In the genomic region with DNA sequence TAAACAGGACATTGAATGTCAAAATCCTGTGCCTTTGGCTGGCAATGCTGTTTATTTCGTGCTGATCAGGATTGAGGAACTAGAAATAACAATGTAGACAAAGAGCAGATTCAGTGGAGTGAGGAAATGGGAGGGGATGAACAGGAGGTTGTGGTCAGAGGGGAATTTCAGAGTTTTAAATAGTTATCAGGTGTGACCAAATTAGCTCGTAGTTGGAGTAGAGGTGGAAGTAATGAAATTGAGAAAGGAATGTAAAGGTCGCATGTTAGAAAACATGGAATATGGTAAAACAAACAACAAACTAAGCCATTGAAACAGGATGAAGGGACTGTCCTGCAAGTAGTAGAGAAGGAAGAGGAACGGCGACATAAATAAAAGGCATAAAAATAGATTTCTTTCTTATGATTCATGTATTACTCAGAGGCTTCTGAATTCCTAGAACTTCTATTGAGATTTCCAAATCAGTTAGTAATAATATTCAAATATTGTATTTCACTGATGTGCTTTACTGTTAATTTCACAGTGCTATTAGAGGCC, we compare ENCODE assay signal across 8 cellular contexts.
DNase-seq lines count a peak whose midpoint lies in the region; ATAC-seq and TF ChIP-seq lines count a peak whose summit lies in the region.

No MANE protein-coding gene starts in this region.

- H3K4me3 ChIP-seq in WI38 (ENCODE audit: low read depth, low read length), result peak overlapping the region; percentile 30

- TF ChIP-seq CTCF in WI38 (IDR thresholded peaks at IDR 0.05; ENCODE audit: low read depth, low read length), result no peak

- ATAC-seq in GM18502 (IDR thresholded peaks at IDR 0.05; ENCODE audit: poor library complexity, unreplicated experiment) (peak; percentile 71), HG03108 (IDR thresholded peaks at IDR 0.05; ENCODE audit: unreplicated experiment) (peak; percentile 73), GM19455 (IDR thresholded peaks at IDR 0.05; ENCODE audit: unreplicated experiment) (no peak), GM18873 (IDR thresholded peaks at IDR 0.05; ENCODE audit: low FRiP score, unreplicated experiment) (no peak)

- DNase-seq in medulla oblongata (ENCODE audit: extremely low spot score), result peak; percentile 40
- DNase-seq in activated gamma-delta T cell (lab: John Stamatoyannopoulos, UW), result no peak
- DNase-seq in NCI-H1436 treated with DMSO at 0.1 percent for 48 hours (lab: John Stamatoyannopoulos, UW), result no peak

Comparison
In these comparisons a context has a peak if more than half of its experiments do, and no peak if none do; other contexts are left out.
1. ATAC-seq: peak in GM18502 (single experiment) and HG03108 (single experiment); none in GM19455 (single experiment) and GM18873 (single experiment).